In the genomic region with DNA sequence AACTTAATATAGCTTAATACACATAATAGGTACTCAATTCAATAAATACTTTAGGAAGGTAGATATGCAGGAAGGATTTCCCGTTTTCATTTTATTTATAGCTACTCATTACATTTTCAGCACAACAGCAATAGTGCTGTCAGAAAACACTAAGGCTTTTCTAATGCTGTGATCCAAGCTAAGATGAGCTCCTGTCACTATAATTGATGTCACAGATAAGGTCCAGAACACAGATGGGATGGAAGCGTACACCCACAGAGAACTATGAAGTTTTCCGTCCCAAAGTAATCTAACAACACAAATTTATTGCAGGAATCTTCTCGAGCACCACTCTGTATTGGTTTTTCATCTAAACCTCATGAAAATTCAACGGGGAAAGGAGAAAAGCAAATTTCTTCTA, we compare ENCODE assay signal across 29 cellular contexts. TPM values are rescaled to one million over a fixed set of nuclear protein-coding genes. Genes with fewer than 3 reads are reported as not detected.
"Had no signal": no experiment of that assay in that cellular context is flagged by ENCODE, and none has a peak within 500 bp of the region (broad histone marks: within the 10 kb centered on the region; RNA-seq: fewer than 3 reads in every experiment).

No MANE protein-coding gene starts in this region.

- H3K9me3 ChIP-seq: left ventricle myocardium inferior, mucosa of descending colon, pancreas, prostate gland, tibial nerve, uterus had no signal

- H3K27me3 ChIP-seq: pancreas, tibial nerve, uterus had no signal

- H3K4me1 Mint-ChIP-seq: immature natural killer cell had no signal

- H3K36me3 Mint-ChIP-seq: immature natural killer cell; naive thymus-derived CD4-positive, alpha-beta T cell; natural killer cell treated with Interleukin-12 subunit alpha and Interleukin-12 subunit beta and Interleukin-15 and Interleukin-18, amount 100 ng/mL, for 72 hours; type B pancreatic cell had no signal

- H3K9me3 Mint-ChIP-seq: immature natural killer cell; naive thymus-derived CD4-positive, alpha-beta T cell; natural killer cell treated with Interleukin-12 subunit alpha and Interleukin-12 subunit beta and Interleukin-15 and Interleukin-18, amount 100 ng/mL, for 72 hours; stimulated activated naive CD8-positive, alpha-beta T cell treated with anti-CD3 and anti-CD28 coated beads, Interleukin-15, amount 100 ng/mL, for 72 hours; type B pancreatic cell had no signal

- H3K27ac ChIP-seq: left ventricle myocardium inferior, pancreas, prostate gland, skin epidermis, tibial nerve, uterus had no signal

- DNase-seq: hypothalamus; immature natural killer cell; kidney; left colon; left ventricle myocardium inferior; midbrain; mucosa of descending colon; naive thymus-derived CD4-positive, alpha-beta T cell; nucleus accumbens; pancreas; posterior cingulate gyrus; retina; right cardiac atrium; stimulated activated CD4-positive, alpha-beta T cell treated with anti-CD3 and anti-CD28 coated beads, Interleukin-12 subunit alpha, Interleukin-12 subunit beta, amount 100 ng/mL, for 4 hours; stimulated activated CD4-positive, alpha-beta T cell treated with anti-CD3 and anti-CD28 coated beads, Interleukin-15, amount 100 ng/mL, for 24 hours; stimulated activated CD4-positive, alpha-beta T cell treated with anti-CD3 and anti-CD28 coated beads, Interleukin-2, amount 100 ng/mL, for 24 hours; stimulated activated CD4-positive, alpha-beta T cell treated with anti-CD3 and anti-CD28 coated beads, Interleukin-4, amount 100 ng/mL, for 1 hour; stimulated activated naive CD4-positive, alpha-beta T cell treated with Interleukin-2 at 50 U/mL for 16 hours; stimulated activated naive CD8-positive, alpha-beta T cell treated with anti-CD3 and anti-CD28 coated beads, Interleukin-15, amount 100 ng/mL, for 72 hours; substantia nigra; uterus had no signal

- H3K4me1 ChIP-seq: pancreas, prostate gland, tibial nerve, uterus had no signal

- H3K36me3 ChIP-seq: left ventricle myocardium inferior, pancreas, prostate gland, tibial nerve, uterus had no signal

- H3K4me3 Mint-ChIP-seq: immature natural killer cell; naive thymus-derived CD4-positive, alpha-beta T cell; natural killer cell treated with Interleukin-12 subunit alpha and Interleukin-12 subunit beta and Interleukin-15 and Interleukin-18, amount 100 ng/mL, for 72 hours; stimulated activated naive CD8-positive, alpha-beta T cell treated with anti-CD3 and anti-CD28 coated beads, Interleukin-15, amount 100 ng/mL, for 72 hours; type B pancreatic cell had no signal

- ATAC-seq: left colon; mucosa of descending colon; naive thymus-derived CD4-positive, alpha-beta T cell; natural killer cell treated with Interleukin-12 subunit alpha and Interleukin-12 subunit beta and Interleukin-15 and Interleukin-18, amount 100 ng/mL, for 72 hours; pancreas; right cardiac atrium; sciatic nerve; stimulated activated naive CD8-positive, alpha-beta T cell treated with anti-CD3 and anti-CD28 coated beads, Interleukin-15, amount 100 ng/mL, for 72 hours had no signal

- H3K4me3 ChIP-seq: left ventricle myocardium inferior, lung, mucosa of descending colon, pancreas, prostate gland, skin epidermis, tibial nerve, uterus had no signal

- H3K27me3 Mint-ChIP-seq: naive thymus-derived CD4-positive, alpha-beta T cell; natural killer cell treated with Interleukin-12 subunit alpha and Interleukin-12 subunit beta and Interleukin-15 and Interleukin-18, amount 100 ng/mL, for 72 hours; stimulated activated naive CD8-positive, alpha-beta T cell treated with anti-CD3 and anti-CD28 coated beads, Interleukin-15, amount 100 ng/mL, for 72 hours; type B pancreatic cell had no signal

- H3K27ac Mint-ChIP-seq: immature natural killer cell; naive thymus-derived CD4-positive, alpha-beta T cell; natural killer cell treated with Interleukin-12 subunit alpha and Interleukin-12 subunit beta and Interleukin-15 and Interleukin-18, amount 100 ng/mL, for 72 hours; stimulated activated naive CD8-positive, alpha-beta T cell treated with anti-CD3 and anti-CD28 coated beads, Interleukin-15, amount 100 ng/mL, for 72 hours; type B pancreatic cell had no signal

RNA-seq across cellular contexts. Expression of gene AUNIP, which starts 13.6 kb away (rescaled TPM):
- total RNA-seq: left ventricle myocardium inferior, mesenteric fat pad, sciatic nerve, tibial nerve had no signal
- polyA plus RNA-seq: naive thymus-derived CD4-positive, alpha-beta T cell; pancreas; right cardiac atrium had no signal
